ENCODE assay signal across 26 cellular contexts in genomic region chr9:84793251-84793650, GRCh38.
"Had no signal": no experiment of that assay in that cellular context is flagged by ENCODE, and none has a peak within 500 bp of the region (broad histone marks: within the 10 kb centered on the region; RNA-seq: fewer than 3 reads in every experiment).

No MANE protein-coding gene starts in this region.

- H3K9me3 Mint-ChIP-seq: central memory CD8-positive, alpha-beta T cell; T-helper 2 cell treated with Interferon-gamma antibody and Interleukin-4, amounts not matched to agents 5 μg/mL and 100 μg/mL, for 36 hours had no signal

- H3K27ac Mint-ChIP-seq: activated CD8-positive, alpha-beta T cell treated with anti-CD3 and anti-CD28 coated beads, Interleukin-2, amount 10 ng/mL, durations not matched to agents 7 days and 5 days; activated naive CD4-positive, alpha-beta T cell treated with anti-CD3 and anti-CD28 coated beads, Interleukin-2, amount 50 U/mL, for 24 hours; IgD-negative memory B cell; T-helper 2 cell treated with Interferon-gamma antibody and Interleukin-4, amounts not matched to agents 5 μg/mL and 100 μg/mL, for 36 hours had no signal

- H3K4me1 Mint-ChIP-seq: activated naive CD4-positive, alpha-beta T cell treated with anti-CD3 and anti-CD28 coated beads, Interleukin-2, amount 50 U/mL, for 24 hours; central memory CD8-positive, alpha-beta T cell; IgD-negative memory B cell had no signal

- H3K36me3 Mint-ChIP-seq: activated naive CD4-positive, alpha-beta T cell treated with anti-CD3 and anti-CD28 coated beads, Interleukin-2, amount 50 U/mL, for 24 hours; IgD-negative memory B cell had no signal

- H3K27me3 Mint-ChIP-seq: IgD-negative memory B cell had no signal

- DNase-seq: activated CD4-positive, alpha-beta T cell treated with anti-CD3 and anti-CD28 coated beads for 48 hours; activated CD4-positive, alpha-beta T cell treated with anti-CD3 and anti-CD28 coated beads, Interleukin-2, amount 50 U/mL, for 4 hours; activated CD8-positive, alpha-beta memory T cell treated with anti-CD3 and anti-CD28 coated beads, Interleukin-2, amount 50 U/mL, for 48 hours; activated CD8-positive, alpha-beta T cell treated with anti-CD3 and anti-CD28 coated beads, Interleukin-2, amount 10 ng/mL, durations not matched to agents 7 days and 5 days; activated effector memory CD4-positive, alpha-beta T cell treated with Interleukin-2 at 50 U/mL for 16 hours; activated naive CD4-positive, alpha-beta T cell; activated T-cell treated with anti-CD3 and anti-CD28 coated beads, Interleukin-2, amount 50 U/mL, for 1 hour; aorta; KG1; MV-4-11; NCI-H1092 treated with DMSO at 0.1 percent for 48 hours; NCI-H1417 treated with DMSO at 0.1 percent for 48 hours; NCI-H1694; NCI-H2029; NCI-H2107; NCI-H2171 treated with DMSO at 0.1 percent for 48 hours; NCI-H226; NCI-H526; NCI-H82; PC-3; SHP77 treated with DMSO at 0.1 percent for 48 hours had no signal

- H3K4me3 Mint-ChIP-seq: activated CD8-positive, alpha-beta T cell treated with anti-CD3 and anti-CD28 coated beads, Interleukin-2, amount 10 ng/mL, durations not matched to agents 7 days and 5 days; activated naive CD4-positive, alpha-beta T cell treated with anti-CD3 and anti-CD28 coated beads, Interleukin-2, amount 50 U/mL, for 24 hours; brain; central memory CD8-positive, alpha-beta T cell; IgD-negative memory B cell; T-helper 2 cell treated with Interferon-gamma antibody and Interleukin-4, amounts not matched to agents 5 μg/mL and 100 μg/mL, for 36 hours had no signal
